Comparison of ENCODE assay signal across 8 cellular contexts in genomic region chr10:101031128-101031795, GRCh38. TPM values are rescaled to one million over a fixed set of nuclear protein-coding genes. Genes with fewer than 3 reads are reported as not detected.
DNase-seq lines count a peak whose midpoint lies in the region; ATAC-seq, FAIRE-seq and TF ChIP-seq lines count a peak whose summit lies in the region.

Gene PDZD7, minus strand, starts transcription at chr10:101031129. Its CDS starts 910 bp downstream, at chr10:101030219.
Gene SFXN3, plus strand, starts transcription at chr10:101031234. Its CDS starts 3,461 bp downstream, at chr10:101034695.

- peaks cover 12% of the 10 kb centered on the region for H3K4me1 ChIP-seq in ACC112 (ENCODE audit: control insufficient read depth, insufficient read depth, low read length, unreplicated experiment)
- H3K4me1 ChIP-seq in keratinocyte (ENCODE audit: control insufficient read depth, extremely low read depth, insufficient read depth, low read length) = peaks cover 27% of the 10 kb centered on the region

- TF ChIP-seq CTCF in keratinocyte (optimal IDR thresholded peaks at IDR 0.05 in 1 of 3, IDR thresholded peaks at IDR 0.05 in 1 of 3, conservative IDR thresholded peaks at IDR 0.05 in 1 of 3; ENCODE audit: extremely low read depth in 1 of 3, insufficient read depth in 2 of 3, low read length in 3 of 3) = no peak

- H3K27ac ChIP-seq in ACC112 (ENCODE audit: low read depth, low read length) (peak within 1 kb of the TSS; percentile 98), keratinocyte (ENCODE audit: control insufficient read depth, insufficient read depth, low read length) (peak within 1 kb of the TSS; percentile 84)

- H4K20me1 ChIP-seq in keratinocyte (ENCODE audit: control insufficient read depth, extremely low read depth, insufficient read depth, low read length) = no peaks in the 10 kb centered on the region

- H3K36me3 ChIP-seq in ACC112 (ENCODE audit: insufficient read depth, low read length) (peaks cover 4% of the 10 kb centered on the region; the same call in 1 of the 2 replicates), keratinocyte (ENCODE audit: control insufficient read depth in 2 of 2, extremely low read depth in 1 of 2, insufficient read depth in 2 of 2, low read length in 2 of 2) (peaks cover 9 to 16% of the 10 kb centered on the region in 2 experiments)

- H3K9me3 ChIP-seq in keratinocyte (ENCODE audit: control insufficient read depth, low read depth, low read length) = no peaks in the 10 kb centered on the region

- dilution Hi-C loops in keratinocyte (cut with MboI; ENCODE audit: extremely low pct_ligation_motif_present, low sequenced_read_pairs) = no loop called here

- peaks cover 25% of the 10 kb centered on the region for H3K79me2 ChIP-seq in ACC112 (ENCODE audit: control insufficient read depth, insufficient read depth, low read length, unreplicated experiment)
- peaks cover 5% of the 10 kb centered on the region for H3K79me2 ChIP-seq in keratinocyte (ENCODE audit: control insufficient read depth, insufficient read depth, low read length)

- H3K4me3 ChIP-seq in ACC112 (ENCODE audit: low read depth, low read length) (peak within 1 kb of the TSS; percentile 99), keratinocyte (ENCODE audit: control insufficient read depth in 2 of 3, extremely low read depth in 1 of 3, insufficient read depth in 2 of 3, low read depth in 1 of 3, low read length in 3 of 3) (peak within 1 kb of the TSS; percentile 64 to 86 (median 80))

- H2AFZ ChIP-seq in ACC112 (ENCODE audit: low read length, unreplicated experiment) (peak within 1 kb of the TSS; percentile 82), keratinocyte (ENCODE audit: control insufficient read depth, low read length) (peak within 1 kb of the TSS; percentile 81)

- peak within 1 kb of the TSS; percentile 99 for H3K4me2 ChIP-seq in keratinocyte (ENCODE audit: control insufficient read depth, extremely low read depth, insufficient read depth, low read depth, low read length)

- DNase-seq in NCI-H2227 treated with DMSO at 0.1 percent for 48 hours (lab: John Stamatoyannopoulos, UW) = peak; percentile 77
- peak; percentile 95 for DNase-seq in central memory CD4-positive, alpha-beta T cell
- no peak for DNase-seq in keratinocyte (ENCODE audit: low read depth, low spot score)
- peak; percentile 93 to 97 (median 96) for DNase-seq in stimulated activated CD4-positive, alpha-beta T cell treated with anti-CD3 and anti-CD28 coated beads, Interleukin-12 subunit alpha, Interleukin-12 subunit beta, amount 100 ng/mL, for 48 hours (ENCODE audit: low read depth in 2 of 3, low spot score in 1 of 3)

- ATAC-seq in GM18870 (IDR thresholded peaks at IDR 0.05; ENCODE audit: unreplicated experiment) = peak; percentile 64
- peak; percentile 88 for ATAC-seq in HG03135 (IDR thresholded peaks at IDR 0.05; ENCODE audit: unreplicated experiment)
- ATAC-seq in activated CD4-positive, CD25-positive, alpha-beta regulatory T cell treated with anti-CD3 and anti-CD28 coated beads, Interleukin-2, amount 50 U/mL, for 24 hours = peak; percentile 88 to 91

- H3K27me3 ChIP-seq in ACC112 (ENCODE audit: insufficient read depth, low read length) (no peaks in the 10 kb centered on the region), keratinocyte (ENCODE audit: control insufficient read depth, extremely low read depth, insufficient read depth, low read length) (peaks cover 9% of the 10 kb centered on the region)

- no peaks in the 10 kb centered on the region for H3K9me1 ChIP-seq in keratinocyte (ENCODE audit: control insufficient read depth, extremely low read depth, insufficient read depth, low read length)

- no peak for FAIRE-seq in keratinocyte (lab: Jason Lieb, UNC)

- H3K9ac ChIP-seq in keratinocyte (ENCODE audit: control insufficient read depth, extremely low read depth, insufficient read depth, low read length) = peak within 1 kb of the TSS; percentile 77

RNA-seq across cellular contexts. Expression of gene PDZD7, which starts in this region (rescaled TPM):
- polyA plus RNA-seq in keratinocyte = 0.31 to 0.54 TPM (median 0.54 TPM) in 3 replicates
- polyA plus RNA-seq in keratinocyte (2011; ENCODE audit: low read depth) = 0.10 TPM
- 0.15 and 0.34 TPM in 2 replicates for polyA plus RNA-seq in keratinocyte (2011; cell fraction: cytosol; rRNA removed)
- 1.1 and 1.2 TPM in 2 replicates for polyA plus RNA-seq in keratinocyte (2011; cell fraction: nucleus; rRNA removed)
- polyA plus RNA-seq in keratinocyte (2012; ENCODE audit: low replicate concordance) = 0.34 and 1.0 TPM in 2 replicates
- polyA minus RNA-seq in keratinocyte = 0.20 to 0.40 TPM in 2 of 3 replicates, not detected in the other
- polyA minus RNA-seq in keratinocyte (2011; cell fraction: cytosol; rRNA and poly(A)+ RNA removed) = not detected
- polyA minus RNA-seq in keratinocyte (2011; cell fraction: nucleus; rRNA and poly(A)+ RNA removed) = 0.11 and 0.78 TPM in 2 replicates

RNA-seq across cellular contexts. Expression of gene SFXN3, which starts in this region (rescaled TPM):
- 77.0 to 102 TPM (median 78.7 TPM) in 3 replicates for polyA plus RNA-seq in keratinocyte
- 16.3 TPM for polyA plus RNA-seq in keratinocyte (2011; ENCODE audit: low read depth)
- 46.8 and 54.3 TPM in 2 replicates for polyA plus RNA-seq in keratinocyte (2011; cell fraction: cytosol; rRNA removed)
- polyA plus RNA-seq in keratinocyte (2011; cell fraction: nucleus; rRNA removed) = 223 and 238 TPM in 2 replicates
- polyA plus RNA-seq in keratinocyte (2012; ENCODE audit: low replicate concordance) = 29.7 and 42.9 TPM in 2 replicates
- polyA minus RNA-seq in keratinocyte = 101 to 143 TPM (median 111 TPM) in 3 replicates
- 110 TPM for polyA minus RNA-seq in keratinocyte (2011; cell fraction: cytosol; rRNA and poly(A)+ RNA removed)
- polyA minus RNA-seq in keratinocyte (2011; cell fraction: nucleus; rRNA and poly(A)+ RNA removed) = 45.5 and 69.4 TPM in 2 replicates
